8 cellular contexts compared by ENCODE assay signal in genomic region chr2:39513641-39514094, GRCh38.
A peak's percentile ranks its signal among the peaks of the same experiment; 100 is the strongest.
DNase-seq lines count a peak whose midpoint lies in the region; ATAC-seq and TF ChIP-seq lines count a peak whose summit lies in the region.

No MANE protein-coding gene starts in this region.

- WGBS in suprapubic skin, result 45% methylated on average over 2 of the region's 2 CpGs

- H3K27me3 ChIP-seq in MG63 (no peaks in the 10 kb centered on the region), suprapubic skin (no peaks in the 10 kb centered on the region)

- peak; percentile 57 for ATAC-seq in activated B cell treated with CpG ODN at 0.5 μM for 24 hours (ENCODE audit: low read depth)
- ATAC-seq in natural killer cell treated with Interleukin-12 subunit alpha and Interleukin-12 subunit beta and Interleukin-15 and Interleukin-18, amount 100 ng/mL, for 72 hours, result peak; percentile 71 to 74

- H3K9me3 Mint-ChIP-seq in activated B cell treated with CpG ODN at 0.5 μM for 24 hours, result no peaks in the 10 kb centered on the region
- no peaks in the 10 kb centered on the region for H3K9me3 Mint-ChIP-seq in natural killer cell treated with Interleukin-12 subunit alpha and Interleukin-12 subunit beta and Interleukin-15 and Interleukin-18, amount 100 ng/mL, for 72 hours

- H3K27ac Mint-ChIP-seq in activated B cell treated with CpG ODN at 0.5 μM for 24 hours, result no peak overlapping the region
- peak overlapping the region in 1 of 2 donors; percentile 32 for H3K27ac Mint-ChIP-seq in natural killer cell treated with Interleukin-12 subunit alpha and Interleukin-12 subunit beta and Interleukin-15 and Interleukin-18, amount 100 ng/mL, for 72 hours

- no peak for TF ChIP-seq CTCF in activated B cell treated with CpG ODN at 0.5 μM for 24 hours (IDR thresholded peaks at IDR 0.05)
- TF ChIP-seq CTCF in epithelial cell of esophagus (IDR thresholded peaks at IDR 0.05; ENCODE audit: insufficient read depth, low read depth, low read length, missing control alignments), result peak; percentile 79
- peak; percentile 16 to 33 for TF ChIP-seq CTCF in suprapubic skin (IDR thresholded peaks at IDR 0.05)

- peak; percentile 78 for DNase-seq in activated naive CD4-positive, alpha-beta T cell treated with Interleukin-2 at 50 U/mL for 16 hours
- no peak for DNase-seq in activated naive CD4-positive, alpha-beta T cell (lab: John Stamatoyannopoulos, UW)
- DNase-seq in HCEC 1CT (peak; percentile 96), MG63 (peak; percentile 87), activated B cell treated with CpG ODN at 0.5 μM for 24 hours (no peak), epithelial cell of esophagus (ENCODE audit: low read depth) (peak; percentile 89), suprapubic skin (ENCODE audit: low spot score in 2 of 2) (no peak)
- no peak for DNase-seq in natural killer cell treated with Interleukin-12 subunit alpha and Interleukin-12 subunit beta and Interleukin-15 and Interleukin-18, amount 100 ng/mL, for 72 hours (ENCODE audit: low spot score)

- H3K27me3 Mint-ChIP-seq in activated B cell treated with CpG ODN at 0.5 μM for 24 hours, result no peaks in the 10 kb centered on the region
- peaks cover 0 to 7% of the 10 kb centered on the region in 2 donors for H3K27me3 Mint-ChIP-seq in natural killer cell treated with Interleukin-12 subunit alpha and Interleukin-12 subunit beta and Interleukin-15 and Interleukin-18, amount 100 ng/mL, for 72 hours

- no peak overlapping the region for H3K4me3 ChIP-seq in MG63
- H3K4me3 ChIP-seq in epithelial cell of esophagus (ENCODE audit: low read length), result no peak overlapping the region
- no peak overlapping the region for H3K4me3 ChIP-seq in suprapubic skin

- H3K4me1 ChIP-seq in suprapubic skin, result no peaks in the 10 kb centered on the region

- TF ChIP-seq EP300 in suprapubic skin (IDR thresholded peaks at IDR 0.05), result no peak

- no peaks in the 10 kb centered on the region for H3K36me3 Mint-ChIP-seq in activated B cell treated with CpG ODN at 0.5 μM for 24 hours (ENCODE audit: low read depth)
- no peaks in the 10 kb centered on the region for H3K36me3 Mint-ChIP-seq in natural killer cell treated with Interleukin-12 subunit alpha and Interleukin-12 subunit beta and Interleukin-15 and Interleukin-18, amount 100 ng/mL, for 72 hours

- intact Hi-C loops in activated B cell treated with CpG ODN at 0.5 μM for 24 hours (cut with micrococcal nuclease), result loop anchor here (1.0 to 2.0 kb wide), 2 partner anchors 21 to 217 kb away; no protein-coding TSS in a partner anchor

- no peaks in the 10 kb centered on the region for H3K9me3 ChIP-seq in MG63
- no peaks in the 10 kb centered on the region for H3K9me3 ChIP-seq in suprapubic skin

- POLR2A ChIA-PET in activated B cell treated with CpG ODN at 0.5 μM for 24 hours (lab: Charles Lee), result no interaction called here

- H3K36me3 ChIP-seq in MG63 (no peaks in the 10 kb centered on the region), suprapubic skin (no peaks in the 10 kb centered on the region)

- no peak overlapping the region for H3K27ac ChIP-seq in suprapubic skin

- H3K4me3 Mint-ChIP-seq in activated B cell treated with CpG ODN at 0.5 μM for 24 hours, result no peak overlapping the region
- peak overlapping the region; percentile 3 for H3K4me3 Mint-ChIP-seq in natural killer cell treated with Interleukin-12 subunit alpha and Interleukin-12 subunit beta and Interleukin-15 and Interleukin-18, amount 100 ng/mL, for 72 hours

- CTCF ChIA-PET in activated B cell treated with CpG ODN at 0.5 μM for 24 hours (lab: Charles Lee), result no interaction called here

- TF ChIP-seq POLR2A in suprapubic skin (IDR thresholded peaks at IDR 0.05), result no peak

- H3K4me1 Mint-ChIP-seq in activated B cell treated with CpG ODN at 0.5 μM for 24 hours, result peaks cover 19% of the 10 kb centered on the region
- peaks cover 20 to 26% of the 10 kb centered on the region in 2 donors for H3K4me1 Mint-ChIP-seq in natural killer cell treated with Interleukin-12 subunit alpha and Interleukin-12 subunit beta and Interleukin-15 and Interleukin-18, amount 100 ng/mL, for 72 hours (ENCODE audit: low read depth in 2 of 2)

Comparison
In these comparisons a context has a peak if more than half of its experiments do, and no peak if none do; other contexts are left out.
1. DNase-seq: peak in activated naive CD4-positive, alpha-beta T cell treated with Interleukin-2 at 50 U/mL for 16 hours (single experiment), HCEC 1CT (single experiment), MG63 (single experiment) and epithelial cell of esophagus (single experiment); none in activated naive CD4-positive, alpha-beta T cell (0 of 4), activated B cell treated with CpG ODN at 0.5 μM for 24 hours (single experiment), natural killer cell treated with Interleukin-12 subunit alpha and Interleukin-12 subunit beta and Interleukin-15 and Interleukin-18, amount 100 ng/mL, for 72 hours (single experiment) and suprapubic skin (0 of 2).